8 cellular contexts compared by ENCODE assay signal in genomic region chr3:120615863-120616599, GRCh38. TPM values are rescaled to one million over a fixed set of nuclear protein-coding genes. Genes with fewer than 3 reads are reported as not detected.
DNase-seq lines count a peak whose midpoint lies in the region; ATAC-seq, FAIRE-seq and TF ChIP-seq lines count a peak whose summit lies in the region.

No MANE protein-coding gene starts in this region.

- WGBS in GM12878 (ENCODE audit: insufficient coverage, insufficient replicate concordance, low lambda C conversion rate, missing lambda C conversion rate) = 49% methylated on average over 13 of the region's 13 CpGs
- WGBS in hepatocyte (ENCODE audit: low lambda C conversion rate, missing lambda C conversion rate) = 70% methylated on average over 13 of the region's 13 CpGs

- SMC1A ChIA-PET in GM12878 (lab: Charles Lee; ENCODE audit: uncharacterized antibody, unreplicated experiment) = interaction anchor here (0.6 kb wide), 1 partner anchor 224 kb away, joined by 3 read pairs; no protein-coding TSS in a partner anchor

- peak overlapping the region; percentile 77 for H2AFZ ChIP-seq in GM12878 (ENCODE audit: control insufficient read depth, low read depth, low read length)
- no peak overlapping the region for H2AFZ ChIP-seq in hepatocyte

- CTCF ChIA-PET in A673 (lab: Charles Lee) = no interaction called here
- CTCF ChIA-PET in GM12878 (lab: Yijun Ruan, JAX) = no interaction called here

- RAD21 ChIA-PET in GM12878 (lab: Charles Lee; ENCODE audit: unreplicated experiment) = interaction anchor here (1.4 kb wide), 1 partner anchor 20 kb away, joined by 4 read pairs; the partner anchor contains the start of gene NDUFB4

- H3K4me1 ChIP-seq in A673 (ENCODE audit: insufficient read depth, low read length, poor library complexity, severe bottlenecking) = no peaks in the 10 kb centered on the region
- no peaks in the 10 kb centered on the region for H3K4me1 ChIP-seq in GM12878 (ENCODE audit: control insufficient read depth, insufficient read depth, low read length)
- no peaks in the 10 kb centered on the region for H3K4me1 ChIP-seq in kidney (ENCODE audit: control insufficient read depth in 1 of 2, insufficient read depth in 1 of 2, low read depth in 1 of 2, low read length in 2 of 2)
- no peaks in the 10 kb centered on the region for H3K4me1 ChIP-seq in hepatocyte (ENCODE audit: insufficient read depth)

- H3K79me2 ChIP-seq in GM12878 (ENCODE audit: control insufficient read depth, insufficient read depth, low read length) (no peaks in the 10 kb centered on the region), hepatocyte (no peaks in the 10 kb centered on the region)

- H3K4me2 ChIP-seq in GM12878 (ENCODE audit: control insufficient read depth, insufficient read depth) = no peak overlapping the region
- no peak overlapping the region for H3K4me2 ChIP-seq in hepatocyte

- intact Hi-C loops in A673 (cut with micrococcal nuclease; ENCODE audit: unreplicated experiment) (no loop called here), GM12878 (cut with micrococcal nuclease; ENCODE audit: unreplicated experiment) (no loop called here), kidney (cut with DNase I) (no loop called here)

- no peak for ATAC-seq in GM12878

- H3K4me3 ChIP-seq in A673 (ENCODE audit: low read depth, low read length, poor library complexity, severe bottlenecking) = no peak overlapping the region
- H3K4me3 ChIP-seq in GM12878 = no peak overlapping the region
- H3K4me3 ChIP-seq in kidney (ENCODE audit: low read length in 2 of 2) = no peak overlapping the region
- H3K4me3 ChIP-seq in hepatocyte = no peak overlapping the region

- peak overlapping the region; percentile 65 for H3K27ac ChIP-seq in A673 (ENCODE audit: low read depth, low read length, poor library complexity, severe bottlenecking)
- H3K27ac ChIP-seq in GM12878 (ENCODE audit: control insufficient read depth, insufficient read depth) = no peak overlapping the region
- H3K27ac ChIP-seq in kidney (ENCODE audit: low read depth in 2 of 2, low read length in 2 of 2) = no peak overlapping the region
- H3K27ac ChIP-seq in hepatocyte = no peak overlapping the region

- in situ Hi-C loops in KBM-7 (cut with MboI; ENCODE audit: low pct_unique_long_range_greater_than_20kb, low sequenced_read_pairs) (no loop called here), GM12878 (cut with MboI) (no loop called here)

- DNase-seq in A673 (ENCODE audit: low spot score) = peak; percentile 88
- DNase-seq in KBM-7 = peak; percentile 76
- no peak for DNase-seq in GM12878 (ENCODE audit: low read depth, low spot score)
- DNase-seq in kidney = peak; percentile 92
- no peak for DNase-seq in hepatocyte (ENCODE audit: low spot score)
- DNase-seq in hippocampal formation (lab: John Stamatoyannopoulos, UW) = no peak
- DNase-seq in activated T-cell treated with anti-CD3 and anti-CD28 coated beads, Interleukin-2, amount 50 U/mL, for 48 hours = no peak
- DNase-seq in activated CD4-positive, alpha-beta T cell treated with anti-CD3 and anti-CD28 coated beads for 48 hours = no peak

- no peak for TF ChIP-seq POLR2A in GM12878 (IDR thresholded peaks at IDR 0.05; ENCODE audit: low read depth, low read length)

- H3K27me3 ChIP-seq in A673 (replicated peaks; ENCODE audit: insufficient read depth, low read depth, low read length, poor library complexity) = no peaks in the 10 kb centered on the region
- no peaks in the 10 kb centered on the region for H3K27me3 ChIP-seq in GM12878 (replicated peaks in 1 of 2; ENCODE audit: control insufficient read depth in 2 of 2, insufficient read depth in 2 of 2, low read length in 1 of 2)
- no peaks in the 10 kb centered on the region for H3K27me3 ChIP-seq in hepatocyte

- H3K9ac ChIP-seq in GM12878 (ENCODE audit: control insufficient read depth, insufficient read depth, low read length) = no peak overlapping the region
- no peak overlapping the region for H3K9ac ChIP-seq in kidney (ENCODE audit: low read length in 2 of 2)

- H3K9me3 ChIP-seq in A673 (ENCODE audit: low read depth, low read length, poor library complexity, severe bottlenecking) (no peaks in the 10 kb centered on the region), GM12878 (replicated peaks; ENCODE audit: control insufficient read depth, insufficient read depth, low read length) (no peaks in the 10 kb centered on the region), kidney (ENCODE audit: control insufficient read depth in 1 of 2, low read length in 2 of 2) (no peaks in the 10 kb centered on the region), hepatocyte (ENCODE audit: low read depth) (no peaks in the 10 kb centered on the region)

- FAIRE-seq in GM12878 (lab: Jason Lieb, UNC) = no peak
- FAIRE-seq in kidney (lab: Jason Lieb, UNC) = no peak

- no peaks in the 10 kb centered on the region for H3K9me2 ChIP-seq in hepatocyte (replicated peaks; ENCODE audit: insufficient read depth)

- no TSS peak for BruUV-seq in A673 (replicated peaks; lab: Mats Ljungman, UMichigan)
- BruUV-seq in GM12878 (replicated peaks; lab: Mats Ljungman, UMichigan) = no TSS peak

- TF ChIP-seq EP300 in GM12878 (IDR thresholded peaks at IDR 0.05; ENCODE audit: borderline replicate concordance in 1 of 2, control insufficient read depth in 1 of 2, low read depth in 2 of 2, low read length in 2 of 2) = no peak

- no peak for TF ChIP-seq RAD21 in GM12878 (IDR thresholded peaks at IDR 0.05; ENCODE audit: insufficient read depth, low read depth, low read length)

- POLR2A ChIA-PET in A673 (lab: Charles Lee; ENCODE audit: low non-redundant PET) = no interaction called here
- POLR2A ChIA-PET in GM12878 (lab: Charles Lee) = no interaction called here

- H3K36me3 ChIP-seq in A673 (ENCODE audit: insufficient read depth, low read length, poor library complexity, severe bottlenecking) = no peaks in the 10 kb centered on the region
- no peaks in the 10 kb centered on the region for H3K36me3 ChIP-seq in GM12878 (ENCODE audit: control insufficient read depth in 2 of 2, insufficient read depth in 2 of 2, low read length in 1 of 2)
- no peaks in the 10 kb centered on the region for H3K36me3 ChIP-seq in kidney (ENCODE audit: control insufficient read depth in 1 of 2, insufficient read depth in 2 of 2, low read length in 2 of 2)
- no peaks in the 10 kb centered on the region for H3K36me3 ChIP-seq in hepatocyte (replicated peaks; ENCODE audit: insufficient read depth, low read depth)

- TF ChIP-seq CTCF in A673 (conservative IDR thresholded peaks at IDR 0.05; ENCODE audit: low read depth, low read length) (no peak), GM12878 (IDR thresholded peaks at IDR 0.05 in 2 of 3, conservative IDR thresholded peaks at IDR 0.05 in 1 of 3; ENCODE audit: control insufficient read depth in 2 of 3, extremely low read depth in 1 of 3, insufficient read depth in 1 of 3, low read depth in 3 of 3, low read length in 3 of 3) (no peak), kidney (IDR thresholded peaks at IDR 0.05; ENCODE audit: borderline replicate concordance, extremely low read depth, insufficient read depth) (no peak), hepatocyte (IDR thresholded peaks at IDR 0.05; ENCODE audit: poor library complexity) (no peak)

- H4K20me1 ChIP-seq in GM12878 (ENCODE audit: control insufficient read depth, insufficient read depth) (no peaks in the 10 kb centered on the region), hepatocyte (ENCODE audit: insufficient read depth, poor library complexity, severe bottlenecking) (no peaks in the 10 kb centered on the region)

TF ChIP-seq in GM12878, 131 proteins besides CTCF, POLR2A, EP300 and RAD21:
- TF ChIP-seq ZNF207 (IDR thresholded peaks at IDR 0.05; ENCODE audit: borderline replicate concordance) (no peak), YY1 (IDR thresholded peaks at IDR 0.05; ENCODE audit: low read depth, low read length) (peak; percentile 68)
TF ChIP-seq in GM12878: peak in this region for 1.

RNA-seq across cellular contexts. Expression of gene NDUFB4, which starts 19.9 kb away (rescaled TPM):
- total RNA-seq in A673 (2021) (177 and 200 TPM in 2 replicates), GM12878 (2014; rRNA removed) (215 and 229 TPM in 2 replicates), GM12878 (2014; rRNA removed; fragmentation: Illumina TruSeq; extraction: Trizol) (412 and 416 TPM in 2 replicates), GM12878 (2021) (155 and 159 TPM in 2 replicates), kidney (109 TPM), hepatocyte (101 and 114 TPM in 2 replicates)
- 46.1 and 57.9 TPM in 2 replicates for total RNA-seq in GM12878 (2013; cell fraction: nucleolus; rRNA removed)
- 414 TPM for polyA plus RNA-seq in GM12878 (2011; ENCODE audit: low read depth)
- polyA plus RNA-seq in GM12878 (2011; rRNA removed) (222 and 224 TPM in 2 replicates), GM12878 (2014; fragmentation: Illumina TruSeq; extraction: Trizol) (213 and 297 TPM in 2 replicates), GM12878 (2014; fragmentation: Nextera tagmentation; extraction: Ambion mirVana) (100 to 1,000 TPM; 732 to 864 TPM), GM12878 (2014; rRNA removed) (284 and 363 TPM in 2 replicates), GM12878 (2016; fragmentation: Nextera tagmentation; extraction: Ambion mirVana) (100 to 1,000 TPM; 410 to 445 TPM), kidney (ENCODE audit: insufficient read depth, low read depth, low replicate concordance) (457 TPM), hepatocyte (290 and 318 TPM in 2 replicates)
- polyA plus RNA-seq in GM12878 (2011; cell fraction: cytosol; rRNA removed) = 343 and 368 TPM in 2 replicates
- 226 and 235 TPM in 2 replicates for polyA plus RNA-seq in GM12878 (2011; cell fraction: nucleus; rRNA removed)
- polyA plus RNA-seq in GM12878 (2012) = 174 and 262 TPM in 2 replicates
- polyA minus RNA-seq in GM12878 (2011; rRNA and poly(A)+ RNA removed) = 105 and 186 TPM in 2 replicates
- polyA minus RNA-seq in GM12878 (2011; cell fraction: cytosol; rRNA and poly(A)+ RNA removed) = 73.2 and 93.0 TPM in 2 replicates
- 45.6 and 60.6 TPM in 2 replicates for polyA minus RNA-seq in GM12878 (2011; cell fraction: nucleus; rRNA and poly(A)+ RNA removed)

Comparison
In these comparisons a context has a peak if more than half of its experiments do, and no peak if none do; other contexts are left out.
1. DNase-seq: peak in A673 (single experiment), KBM-7 (single experiment) and kidney (single experiment); none in GM12878 (single experiment), hepatocyte (single experiment), hippocampal formation (0 of 2), activated T-cell treated with anti-CD3 and anti-CD28 coated beads, Interleukin-2, amount 50 U/mL, for 48 hours (0 of 2) and activated CD4-positive, alpha-beta T cell treated with anti-CD3 and anti-CD28 coated beads for 48 hours (single experiment).